In the genomic region with DNA sequence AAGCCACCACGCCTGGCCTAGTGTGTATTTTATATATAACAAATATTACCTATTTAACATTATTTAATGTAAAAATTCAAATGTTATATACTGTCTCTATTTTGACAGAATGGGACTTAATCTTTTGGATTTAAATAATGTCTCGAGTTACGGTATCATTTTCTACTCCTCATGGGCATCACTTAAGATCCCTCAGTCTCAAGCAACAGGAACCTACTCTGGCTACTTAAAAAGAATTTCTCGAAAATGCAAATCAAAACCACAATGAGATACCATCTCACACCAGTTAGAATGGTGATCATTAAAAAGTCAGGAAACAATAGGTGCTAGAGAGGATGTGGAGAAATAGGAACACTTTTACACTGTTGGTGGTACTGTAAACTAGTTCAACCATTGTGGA, we compare ENCODE assay signal across 2 cellular contexts. TPM values are rescaled to one million over a fixed set of nuclear protein-coding genes. Genes with fewer than 3 reads are reported as not detected.
"Had no signal": no experiment of that assay in that cellular context is flagged by ENCODE, and none has a peak within 500 bp of the region (broad histone marks: within the 10 kb centered on the region; RNA-seq: fewer than 3 reads in every experiment).

No MANE protein-coding gene starts in this region.

RNA-seq across cellular contexts. Expression of gene KPNA7, which starts 44.2 kb away (rescaled TPM):
- total RNA-seq: LHCN-M2, MCF 10A had no signal
